15 cellular contexts compared by ENCODE assay signal in the genomic region with DNA sequence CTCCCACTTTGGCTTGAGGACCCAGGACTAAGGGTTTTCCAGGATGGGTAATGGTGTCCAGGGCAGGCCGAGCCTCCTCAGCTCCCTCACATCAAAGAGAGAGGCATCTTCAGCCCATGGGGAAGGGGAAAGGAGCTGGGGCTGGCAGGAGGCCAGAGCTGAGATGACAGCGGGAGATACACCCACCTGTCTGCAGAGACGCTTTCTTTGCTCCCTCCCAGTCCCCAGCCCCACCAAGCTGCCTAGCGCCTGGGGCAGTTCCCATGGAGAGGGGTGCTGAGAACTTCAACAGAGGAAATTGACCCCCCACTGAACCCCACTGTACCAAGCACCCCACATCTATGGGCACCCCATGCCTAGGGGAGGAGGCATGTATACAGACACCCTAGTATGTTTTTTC. TPM values are rescaled to one million over a fixed set of nuclear protein-coding genes. Genes with fewer than 3 reads are reported as not detected.
A peak's percentile ranks its signal among the peaks of the same experiment; 100 is the strongest.
DNase-seq lines count a peak whose midpoint lies in the region; ATAC-seq and TF ChIP-seq lines count a peak whose summit lies in the region.
"Had no signal": no experiment of that assay in that cellular context is flagged by ENCODE, and none has a peak within 500 bp of the region (broad histone marks: within the 10 kb centered on the region; RNA-seq: fewer than 3 reads in every experiment).

No MANE protein-coding gene starts in this region.

- TF ChIP-seq EP300 in tibial nerve (IDR thresholded peaks at IDR 0.05) = no peak
- no peak for TF ChIP-seq EP300 in ovary (IDR thresholded peaks at IDR 0.05)

- H3K4me3 ChIP-seq in breast epithelium (no peak overlapping the region), mucosa of stomach (ENCODE audit: low read length) (no peak overlapping the region), tibial nerve (no peak overlapping the region), ovary (no peak overlapping the region)

- H3K36me3 ChIP-seq in breast epithelium (no peaks in the 10 kb centered on the region), mucosa of stomach (ENCODE audit: control insufficient read depth, insufficient read depth, low read length) (peaks cover 31% of the 10 kb centered on the region), tibial nerve (peaks cover 0 to 50% (median 0%) of the 10 kb centered on the region in 3 donors), ovary (no peaks in the 10 kb centered on the region)

- H3K4me3 Mint-ChIP-seq in MCF 10A (ENCODE audit: unreplicated experiment) (no peak overlapping the region), chondrocyte (ENCODE audit: unreplicated experiment) (no peak overlapping the region)

- DNase-seq in breast epithelium (ENCODE audit: low spot score in 2 of 2) (peak in 1 of 2 donors; percentile 35), MCF 10A (ENCODE audit: unreplicated experiment) (no peak), chondrocyte (ENCODE audit: low spot score) (peak; percentile 57), tibial nerve (ENCODE audit: low spot score in 2 of 2) (no peak), ovary (no peak)
- DNase-seq: DMS79, Kasumi-1, NCI-H1417, NCI-H1930, NCI-H510A treated with DMSO at 0.1 percent for 48 hours had no signal

- H3K9ac ChIP-seq in mucosa of stomach (ENCODE audit: low read length) = peak overlapping the region; percentile 36

- H3K9me3 ChIP-seq in breast epithelium (no peaks in the 10 kb centered on the region), mucosa of stomach (ENCODE audit: control insufficient read depth, low read length) (no peaks in the 10 kb centered on the region), tibial nerve (no peaks in the 10 kb centered on the region), ovary (no peaks in the 10 kb centered on the region)

- no peaks in the 10 kb centered on the region for H3K36me3 Mint-ChIP-seq in MCF 10A (ENCODE audit: insufficient read depth, unreplicated experiment)
- peaks cover 39% of the 10 kb centered on the region for H3K36me3 Mint-ChIP-seq in chondrocyte (ENCODE audit: low read depth)
- H3K36me3 Mint-ChIP-seq: CD14-positive monocyte had no signal

- TF ChIP-seq POLR2A in breast epithelium (IDR thresholded peaks at IDR 0.05) (no peak), tibial nerve (IDR thresholded peaks at IDR 0.05) (no peak), ovary (IDR thresholded peaks at IDR 0.05) (no peak)

- H3K27ac ChIP-seq in breast epithelium = peak overlapping the region; percentile 93 to 94
- peak overlapping the region in 3 of 4 donors; percentile 9 to 84 (median 75) for H3K27ac ChIP-seq in tibial nerve
- no peak overlapping the region for H3K27ac ChIP-seq in ovary

- no peaks in the 10 kb centered on the region for H3K27me3 ChIP-seq in breast epithelium
- H3K27me3 ChIP-seq in mucosa of stomach (ENCODE audit: control insufficient read depth, insufficient read depth, low read length) = no peaks in the 10 kb centered on the region
- no peaks in the 10 kb centered on the region for H3K27me3 ChIP-seq in tibial nerve
- H3K27me3 ChIP-seq in ovary = no peaks in the 10 kb centered on the region

- H3K4me1 ChIP-seq in breast epithelium (peaks cover 11 to 30% of the 10 kb centered on the region in 2 donors), mucosa of stomach (ENCODE audit: control insufficient read depth, insufficient read depth, low read length) (peaks cover 94% of the 10 kb centered on the region), tibial nerve (peaks cover 0 to 38% (median 17%) of the 10 kb centered on the region in 4 donors), ovary (ENCODE audit: insufficient read depth) (no peaks in the 10 kb centered on the region)

- WGBS in tibial nerve, 2 donors = 61 to 70% methylated on average over 4 of the region's 4 CpGs
- 47 to 57% (median 56%) methylated on average over 4 of the region's 4 CpGs for WGBS in ovary, 3 donors

- H3K27ac Mint-ChIP-seq in MCF 10A (ENCODE audit: low read depth, unreplicated experiment) = no peak overlapping the region
- H3K27ac Mint-ChIP-seq in chondrocyte (ENCODE audit: unreplicated experiment) = no peak overlapping the region
- H3K27ac Mint-ChIP-seq: CD14-positive monocyte had no signal

- no peaks in the 10 kb centered on the region for H3K27me3 Mint-ChIP-seq in MCF 10A (ENCODE audit: insufficient read depth, unreplicated experiment)
- no peaks in the 10 kb centered on the region for H3K27me3 Mint-ChIP-seq in chondrocyte (ENCODE audit: low read depth)

- no peak for TF ChIP-seq CTCF in breast epithelium (IDR thresholded peaks at IDR 0.05)
- TF ChIP-seq CTCF in MCF 10A (IDR thresholded peaks at IDR 0.05; ENCODE audit: unreplicated experiment) = no peak
- TF ChIP-seq CTCF in chondrocyte (IDR thresholded peaks at IDR 0.05) = no peak
- no peak for TF ChIP-seq CTCF in tibial nerve (IDR thresholded peaks at IDR 0.05)
- TF ChIP-seq CTCF in ovary (IDR thresholded peaks at IDR 0.05) = no peak

- intact Hi-C loops in breast epithelium (cut with DNase I; ENCODE audit: low total_unique reads) = no loop called here
- intact Hi-C loops in MCF 10A (cut with micrococcal nuclease) = no loop called here
- intact Hi-C loops in ovary (cut with DNase I) = no loop called here

- H3K4me1 Mint-ChIP-seq in MCF 10A (ENCODE audit: insufficient read depth, unreplicated experiment) (peaks cover 8% of the 10 kb centered on the region), chondrocyte (ENCODE audit: low read depth) (peaks cover 11% of the 10 kb centered on the region)
- H3K4me1 Mint-ChIP-seq: CD14-positive monocyte had no signal

- CTCF ChIA-PET in MCF 10A (lab: Yijun Ruan, JAX) = interaction anchor here (0.5 to 1.1 kb wide), 3 partner anchors 11 to 176 kb away, joined by 3 to 5 read pairs (median 3); no protein-coding TSS in a partner anchor

- BruUV-seq in MCF 10A (replicated peaks; lab: Mats Ljungman, UMichigan) = no TSS peak

- ATAC-seq in GM19452 (IDR thresholded peaks at IDR 0.05; ENCODE audit: unreplicated experiment) (no peak), GM18873 (IDR thresholded peaks at IDR 0.05; ENCODE audit: low FRiP score, unreplicated experiment) (no peak)
- ATAC-seq: HCT116 had no signal

- POLR2A ChIA-PET in MCF 10A (lab: Yijun Ruan, JAX) = interaction anchor here (2.1 kb wide), 1 partner anchor 18 kb away, joined by 7 read pairs; no protein-coding TSS in a partner anchor

- H3K9me3 Mint-ChIP-seq in MCF 10A (ENCODE audit: unreplicated experiment) = no peaks in the 10 kb centered on the region
- H3K9me3 Mint-ChIP-seq in chondrocyte (ENCODE audit: low read depth) = no peaks in the 10 kb centered on the region
- H3K9me3 Mint-ChIP-seq: CD14-positive monocyte had no signal

RNA-seq across cellular contexts. Expression of a gene that starts 10.6 kb away (rescaled TPM):
- total RNA-seq in breast epithelium (10 to 100 TPM; 28.3 to 72.7 (median 65.9) TPM), MCF 10A (2022) (9.9 and 15.7 TPM in 2 replicates), chondrocyte (10.9 to 85.4 TPM (median 82.9 TPM) in 3 replicates), tibial nerve (10 to 100 TPM; 19.9 to 55.5 (median 44.9) TPM), ovary (10 to 100 TPM in 2 of 7 donors, 1 to 10 TPM in 5; 3.2 to 13.8 (median 8.8) TPM)
- 1 to 10 TPM; 4.1 to 7.0 TPM for polyA plus RNA-seq in ovary
- polyA plus RNA-seq: CD14-positive monocyte had no signal

RNA-seq across cellular contexts. Expression of a gene that starts 56.0 kb away (rescaled TPM):
- total RNA-seq in breast epithelium = 10 to 100 TPM; 74.6 to 95.1 (median 76.7) TPM
- total RNA-seq in MCF 10A (2022) = 88.1 and 91.3 TPM in 2 replicates
- total RNA-seq in chondrocyte = 43.8 to 52.4 TPM (median 45.0 TPM) in 3 replicates
- total RNA-seq in tibial nerve = 10 to 100 TPM; 59.6 to 80.4 (median 75.7) TPM
- 10 to 100 TPM; 42.1 to 69.8 (median 52.9) TPM for total RNA-seq in ovary
- 10 to 100 TPM; 39.0 to 43.4 TPM for polyA plus RNA-seq in ovary

Comparison
In these comparisons a context has a peak if more than half of its experiments do, and no peak if none do; other contexts are left out.
1. H3K27ac ChIP-seq: peak in breast epithelium (2 of 2) and tibial nerve (3 of 4); none in ovary (0 of 2).